ENCODE assay signal across 1 cellular context in the genomic region with DNA sequence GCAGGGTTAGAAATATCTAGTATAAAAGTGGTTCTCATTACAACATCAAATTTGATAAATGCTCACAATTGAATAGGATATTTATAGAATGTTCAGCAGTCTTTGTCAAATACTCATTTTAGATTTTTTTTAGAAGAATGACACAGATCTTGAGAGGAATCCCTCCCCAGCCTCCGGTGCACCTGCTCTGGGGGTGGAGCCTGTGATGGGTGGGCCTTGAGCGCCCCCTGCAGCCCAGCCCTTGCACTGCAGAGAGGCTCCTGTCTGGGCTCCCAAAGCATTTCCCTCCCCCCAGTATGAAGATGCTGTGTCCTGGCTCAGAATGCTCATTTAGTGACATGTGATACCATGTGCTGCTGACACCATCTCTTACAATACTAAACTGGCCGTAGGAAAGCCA.
TF ChIP-seq lines count a peak whose summit lies in the region.

No MANE protein-coding gene starts in this region.

TF ChIP-seq in SK-N-SH, 30 proteins besides CTCF, POLR2A, EP300 and RAD21 (continued from another document):
- no peak for TF ChIP-seq MEF2A (IDR thresholded peaks at IDR 0.05; ENCODE audit: borderline replicate concordance, low read depth)
- TF ChIP-seq RXRA (IDR thresholded peaks at IDR 0.05; ENCODE audit: borderline replicate concordance, low read depth), result no peak
- TF ChIP-seq, protein P1, sequence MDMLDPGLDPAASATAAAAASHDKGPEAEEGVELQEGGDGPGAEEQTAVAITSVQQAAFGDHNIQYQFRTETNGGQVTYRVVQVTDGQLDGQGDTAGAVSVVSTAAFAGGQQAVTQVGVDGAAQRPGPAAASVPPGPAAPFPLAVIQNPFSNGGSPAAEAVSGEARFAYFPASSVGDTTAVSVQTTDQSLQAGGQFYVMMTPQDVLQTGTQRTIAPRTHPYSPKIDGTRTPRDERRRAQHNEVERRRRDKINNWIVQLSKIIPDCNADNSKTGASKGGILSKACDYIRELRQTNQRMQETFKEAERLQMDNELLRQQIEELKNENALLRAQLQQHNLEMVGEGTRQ (IDR thresholded peaks at IDR 0.05; ENCODE audit: borderline replicate concordance, low read depth, low read length), result no peak
- TF ChIP-seq, protein P2, sequence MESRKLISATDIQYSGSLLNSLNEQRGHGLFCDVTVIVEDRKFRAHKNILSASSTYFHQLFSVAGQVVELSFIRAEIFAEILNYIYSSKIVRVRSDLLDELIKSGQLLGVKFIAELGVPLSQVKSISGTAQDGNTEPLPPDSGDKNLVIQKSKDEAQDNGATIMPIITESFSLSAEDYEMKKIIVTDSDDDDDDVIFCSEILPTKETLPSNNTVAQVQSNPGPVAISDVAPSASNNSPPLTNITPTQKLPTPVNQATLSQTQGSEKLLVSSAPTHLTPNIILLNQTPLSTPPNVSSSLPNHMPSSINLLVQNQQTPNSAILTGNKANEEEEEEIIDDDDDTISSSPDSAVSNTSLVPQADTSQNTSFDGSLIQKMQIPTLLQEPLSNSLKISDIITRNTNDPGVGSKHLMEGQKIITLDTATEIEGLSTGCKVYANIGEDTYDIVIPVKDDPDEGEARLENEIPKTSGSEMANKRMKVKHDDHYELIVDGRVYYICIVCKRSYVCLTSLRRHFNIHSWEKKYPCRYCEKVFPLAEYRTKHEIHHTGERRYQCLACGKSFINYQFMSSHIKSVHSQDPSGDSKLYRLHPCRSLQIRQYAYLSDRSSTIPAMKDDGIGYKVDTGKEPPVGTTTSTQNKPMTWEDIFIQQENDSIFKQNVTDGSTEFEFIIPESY (IDR thresholded peaks at IDR 0.05; ENCODE audit: borderline replicate concordance, low read depth), result no peak
- no peak for TF ChIP-seq MXI1 (IDR thresholded peaks at IDR 0.05; ENCODE audit: low read depth, low read length)
- TF ChIP-seq NRF1 (IDR thresholded peaks at IDR 0.05; ENCODE audit: low read depth, low read length), result no peak
- TF ChIP-seq, protein P3, sequence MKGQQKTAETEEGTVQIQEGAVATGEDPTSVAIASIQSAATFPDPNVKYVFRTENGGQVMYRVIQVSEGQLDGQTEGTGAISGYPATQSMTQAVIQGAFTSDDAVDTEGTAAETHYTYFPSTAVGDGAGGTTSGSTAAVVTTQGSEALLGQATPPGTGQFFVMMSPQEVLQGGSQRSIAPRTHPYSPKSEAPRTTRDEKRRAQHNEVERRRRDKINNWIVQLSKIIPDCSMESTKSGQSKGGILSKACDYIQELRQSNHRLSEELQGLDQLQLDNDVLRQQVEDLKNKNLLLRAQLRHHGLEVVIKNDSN (IDR thresholded peaks at IDR 0.05; ENCODE audit: borderline replicate concordance, low read depth), result no peak
- TF ChIP-seq, protein P4, sequence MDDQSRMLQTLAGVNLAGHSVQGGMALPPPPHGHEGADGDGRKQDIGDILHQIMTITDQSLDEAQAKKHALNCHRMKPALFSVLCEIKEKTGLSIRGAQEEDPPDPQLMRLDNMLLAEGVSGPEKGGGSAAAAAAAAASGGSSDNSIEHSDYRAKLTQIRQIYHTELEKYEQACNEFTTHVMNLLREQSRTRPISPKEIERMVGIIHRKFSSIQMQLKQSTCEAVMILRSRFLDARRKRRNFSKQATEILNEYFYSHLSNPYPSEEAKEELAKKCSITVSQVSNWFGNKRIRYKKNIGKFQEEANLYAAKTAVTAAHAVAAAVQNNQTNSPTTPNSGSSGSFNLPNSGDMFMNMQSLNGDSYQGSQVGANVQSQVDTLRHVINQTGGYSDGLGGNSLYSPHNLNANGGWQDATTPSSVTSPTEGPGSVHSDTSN (IDR thresholded peaks at IDR 0.05), result no peak
- TF ChIP-seq, protein P5, sequence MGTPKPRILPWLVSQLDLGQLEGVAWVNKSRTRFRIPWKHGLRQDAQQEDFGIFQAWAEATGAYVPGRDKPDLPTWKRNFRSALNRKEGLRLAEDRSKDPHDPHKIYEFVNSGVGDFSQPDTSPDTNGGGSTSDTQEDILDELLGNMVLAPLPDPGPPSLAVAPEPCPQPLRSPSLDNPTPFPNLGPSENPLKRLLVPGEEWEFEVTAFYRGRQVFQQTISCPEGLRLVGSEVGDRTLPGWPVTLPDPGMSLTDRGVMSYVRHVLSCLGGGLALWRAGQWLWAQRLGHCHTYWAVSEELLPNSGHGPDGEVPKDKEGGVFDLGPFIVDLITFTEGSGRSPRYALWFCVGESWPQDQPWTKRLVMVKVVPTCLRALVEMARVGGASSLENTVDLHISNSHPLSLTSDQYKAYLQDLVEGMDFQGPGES (IDR thresholded peaks at IDR 0.05; ENCODE audit: low read depth, low read length), result no peak
- no peak for TF ChIP-seq POLR2AphosphoS5 (IDR thresholded peaks at IDR 0.05; ENCODE audit: low read depth, low read length)
